ENCODE assay signal across 16 cellular contexts in genomic region chr17:1607971-1608320, GRCh38. TPM values are rescaled to one million over a fixed set of nuclear protein-coding genes. Genes with fewer than 3 reads are reported as not detected.
DNase-seq lines count a peak whose midpoint lies in the region; ATAC-seq and TF ChIP-seq lines count a peak whose summit lies in the region.
"Had no signal": no experiment of that assay in that cellular context is flagged by ENCODE, and none has a peak within 500 bp of the region (broad histone marks: within the 10 kb centered on the region; RNA-seq: fewer than 3 reads in every experiment).

No MANE protein-coding gene starts in this region.

- peak; percentile 8 for ATAC-seq in HG02588 (IDR thresholded peaks at IDR 0.05; ENCODE audit: unreplicated experiment)
- no peak for ATAC-seq in GM21825 (IDR thresholded peaks at IDR 0.05; ENCODE audit: unreplicated experiment)
- ATAC-seq in HG03460 (IDR thresholded peaks at IDR 0.05; ENCODE audit: unreplicated experiment), result no peak

- TF ChIP-seq CTCF in sigmoid colon (IDR thresholded peaks at IDR 0.05), result no peak

- H3K9me3 Mint-ChIP-seq in dendritic cell treated with granulocyte-macrophage colony-stimulating factor and Interleukin-4, amounts not matched to agents 40 ng/mL and 50 ng/mL, for 4 days, result no peaks in the 10 kb centered on the region
- H3K9me3 Mint-ChIP-seq: CD8-positive, alpha-beta memory T cell had no signal

- peak overlapping the region; percentile 96 for H3K27ac Mint-ChIP-seq in dendritic cell treated with granulocyte-macrophage colony-stimulating factor and Interleukin-4, amounts not matched to agents 40 ng/mL and 50 ng/mL, for 4 days

- TF ChIP-seq POLR2A in sigmoid colon (IDR thresholded peaks at IDR 0.05), result no peak

- no peak overlapping the region for H3K4me3 ChIP-seq in sigmoid colon
- H3K4me3 ChIP-seq: cardiac muscle cell, prostate gland, SK-N-MC, suprapubic skin had no signal

- peaks cover 0 to 14% (median 9%) of the 10 kb centered on the region in 4 donors for H3K4me1 ChIP-seq in sigmoid colon
- H3K4me1 ChIP-seq: prostate gland had no signal

- peaks cover 78% of the 10 kb centered on the region for H3K4me1 Mint-ChIP-seq in dendritic cell treated with granulocyte-macrophage colony-stimulating factor and Interleukin-4, amounts not matched to agents 40 ng/mL and 50 ng/mL, for 4 days (ENCODE audit: low read depth)

- H3K36me3 Mint-ChIP-seq in dendritic cell treated with granulocyte-macrophage colony-stimulating factor and Interleukin-4, amounts not matched to agents 40 ng/mL and 50 ng/mL, for 4 days (ENCODE audit: low read depth), result peaks cover 92% of the 10 kb centered on the region
- H3K36me3 Mint-ChIP-seq: CD8-positive, alpha-beta memory T cell had no signal

- peak overlapping the region; percentile 42 to 58 (median 54) for H3K27ac ChIP-seq in sigmoid colon
- H3K27ac ChIP-seq: cardiac muscle cell, prostate gland, SK-N-MC, suprapubic skin, WERI-Rb-1 had no signal

- intact Hi-C loops in dendritic cell treated with granulocyte-macrophage colony-stimulating factor and Interleukin-4, amounts not matched to agents 40 ng/mL and 50 ng/mL, for 4 days (cut with micrococcal nuclease), result loop anchor here (1.0 kb wide), 2 partner anchors 21 to 31 kb away; no protein-coding TSS in a partner anchor
- intact Hi-C loops in sigmoid colon (cut with DNase I), result no loop called here

- 83 to 90% methylated on average over 5 of the region's 5 CpGs for WGBS in sigmoid colon, 2 donors

- H3K27me3 Mint-ChIP-seq in dendritic cell treated with granulocyte-macrophage colony-stimulating factor and Interleukin-4, amounts not matched to agents 40 ng/mL and 50 ng/mL, for 4 days, result no peaks in the 10 kb centered on the region

- TF ChIP-seq EP300 in sigmoid colon (IDR thresholded peaks at IDR 0.05), result no peak

- DNase-seq in CD1c-positive myeloid dendritic cell (ENCODE audit: extremely low spot score) (peak; percentile 30), sigmoid colon (no peak), hippocampal formation (lab: John Stamatoyannopoulos, UW) (no peak), HUDEP-2 (lab: John Stamatoyannopoulos, UW; ENCODE audit: unreplicated experiment in 76 of 76) (no peak)
- DNase-seq: GDM1, NCI-H1930, WERI-Rb-1 had no signal

- H3K9me3 ChIP-seq in sigmoid colon, result no peaks in the 10 kb centered on the region
- H3K9me3 ChIP-seq: prostate gland, suprapubic skin had no signal

- no peaks in the 10 kb centered on the region for H3K27me3 ChIP-seq in sigmoid colon
- H3K27me3 ChIP-seq: cardiac muscle cell, suprapubic skin had no signal

- H3K36me3 ChIP-seq in sigmoid colon, result peaks cover 0 to 8% (median 0%) of the 10 kb centered on the region in 4 donors
- H3K36me3 ChIP-seq: cardiac muscle cell, prostate gland, suprapubic skin had no signal

- peak overlapping the region; percentile 30 for H3K4me3 Mint-ChIP-seq in dendritic cell treated with granulocyte-macrophage colony-stimulating factor and Interleukin-4, amounts not matched to agents 40 ng/mL and 50 ng/mL, for 4 days

RNA-seq across cellular contexts. Expression of gene SLC43A2, which starts 20.7 kb away (rescaled TPM):
- 1 to 10 TPM; 7.1 to 9.2 (median 7.9) TPM for total RNA-seq in sigmoid colon
- 10 to 100 TPM in 1 of 3 donors, 1 to 10 TPM in 2; 2.4 to 16.5 (median 4.4) TPM for polyA plus RNA-seq in sigmoid colon

RNA-seq across cellular contexts. Expression of gene SCARF1, which starts 37.6 kb away (rescaled TPM):
- total RNA-seq in sigmoid colon, result 10 to 100 TPM in 1 of 4 donors, 1 to 10 TPM in 3; 4.3 to 10.2 (median 5.9) TPM
- 1 to 10 TPM; 2.1 to 7.5 (median 2.4) TPM for polyA plus RNA-seq in sigmoid colon

RNA-seq across cellular contexts. Expression of gene RILP, which starts 41.7 kb away (rescaled TPM):
- 10 to 100 TPM; 13.6 to 33.0 (median 19.0) TPM for total RNA-seq in sigmoid colon
- polyA plus RNA-seq in sigmoid colon, result 10 to 100 TPM; 28.5 to 40.5 (median 37.8) TPM

RNA-seq across cellular contexts. Expression of gene PITPNA, which starts 45.4 kb away (rescaled TPM):
- 10 to 100 TPM; 28.5 to 45.1 (median 34.4) TPM for total RNA-seq in sigmoid colon
- 10 to 100 TPM; 33.8 to 41.9 (median 37.8) TPM for polyA plus RNA-seq in sigmoid colon
